Comparison of ENCODE assay signal across 8 cellular contexts in the genomic region with DNA sequence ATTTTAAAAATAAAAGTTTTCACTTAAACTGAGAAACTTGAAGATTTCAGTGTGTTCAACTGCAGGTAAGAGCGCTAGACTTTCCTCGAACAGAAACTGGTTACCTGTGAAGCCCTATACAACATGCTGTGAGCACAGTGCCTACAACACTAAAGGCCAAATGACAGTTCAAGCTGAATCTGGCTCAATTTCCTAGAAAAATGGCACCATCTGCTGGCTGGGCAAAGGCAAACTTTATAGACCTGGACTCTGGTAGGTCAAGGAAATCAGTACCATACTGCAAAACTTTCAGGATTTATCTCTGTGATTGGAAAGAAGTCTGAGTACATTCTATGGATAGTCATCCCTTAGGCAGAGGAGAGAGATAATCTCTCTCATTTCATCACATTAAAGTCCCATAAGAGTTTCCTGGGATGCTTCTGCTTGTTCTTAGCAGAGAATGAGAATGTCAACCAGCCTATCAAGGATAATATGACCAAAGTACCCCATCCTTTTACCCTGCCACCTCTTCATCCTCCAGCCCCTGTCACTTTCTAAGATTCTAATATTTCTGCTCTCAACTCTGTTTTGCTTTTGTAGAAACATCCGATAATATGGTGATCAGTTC. TPM values are rescaled to one million over a fixed set of nuclear protein-coding genes. Genes with fewer than 3 reads are reported as not detected.
DNase-seq lines count a peak whose midpoint lies in the region; ATAC-seq and TF ChIP-seq lines count a peak whose summit lies in the region.

No MANE protein-coding gene starts in this region.

- H3K36me3 ChIP-seq in hepatocyte (replicated peaks; ENCODE audit: insufficient read depth, low read depth) (no peaks in the 10 kb centered on the region), upper lobe of right lung (no peaks in the 10 kb centered on the region)

- TF ChIP-seq CTCF in GM12872 (IDR thresholded peaks at IDR 0.05; ENCODE audit: insufficient read depth, low read depth, low read length) (peak; percentile 45), NB4 (IDR thresholded peaks at IDR 0.05; ENCODE audit: low read depth, low read length) (peak; percentile 49), VCaP (conservative IDR thresholded peaks at IDR 0.05) (peak; percentile 77), hepatocyte (IDR thresholded peaks at IDR 0.05; ENCODE audit: poor library complexity) (peak; percentile 54), upper lobe of right lung (IDR thresholded peaks at IDR 0.05) (peak; percentile 20)

- TF ChIP-seq POLR2A in NB4 (IDR thresholded peaks at IDR 0.05; ENCODE audit: extremely low read depth, insufficient read length), result no peak

- peak; percentile 72 for DNase-seq in A172 (ENCODE audit: low spot score)
- peak; percentile 61 for DNase-seq in NB4 (ENCODE audit: low read depth)
- peak; percentile 42 for DNase-seq in hepatocyte (ENCODE audit: low spot score)
- no peak for DNase-seq in upper lobe of right lung
- no peak for DNase-seq in NCI-H1048 (lab: John Stamatoyannopoulos, UW)

- H3K9me2 ChIP-seq in hepatocyte (replicated peaks; ENCODE audit: insufficient read depth), result no peaks in the 10 kb centered on the region

- H3K4me1 ChIP-seq in hepatocyte (ENCODE audit: insufficient read depth) (no peaks in the 10 kb centered on the region), upper lobe of right lung (no peaks in the 10 kb centered on the region)

- WGBS in hepatocyte (ENCODE audit: low lambda C conversion rate, missing lambda C conversion rate), result 59% methylated on average over 3 of the region's 3 CpGs

- intact Hi-C loops in upper lobe of right lung (cut with DNase I), result no loop called here

- H3K27me3 ChIP-seq in hepatocyte, result peaks cover 10% of the 10 kb centered on the region
- H3K27me3 ChIP-seq in upper lobe of right lung, result peaks cover 7% of the 10 kb centered on the region

- H3K4me3 ChIP-seq in NB4 (ENCODE audit: low read depth, low read length), result no peak overlapping the region
- H3K4me3 ChIP-seq in hepatocyte, result no peak overlapping the region
- no peak overlapping the region for H3K4me3 ChIP-seq in upper lobe of right lung

- H2AFZ ChIP-seq in hepatocyte, result no peak overlapping the region

- H4K20me1 ChIP-seq in hepatocyte (ENCODE audit: insufficient read depth, poor library complexity, severe bottlenecking), result no peaks in the 10 kb centered on the region

- ATAC-seq in upper lobe of right lung, result peak; percentile 41
- no peak for ATAC-seq in HG03159 (IDR thresholded peaks at IDR 0.05; ENCODE audit: unreplicated experiment)

- no peaks in the 10 kb centered on the region for H3K9me3 ChIP-seq in hepatocyte (ENCODE audit: low read depth)
- H3K9me3 ChIP-seq in upper lobe of right lung, result no peaks in the 10 kb centered on the region

- H3K4me2 ChIP-seq in hepatocyte, result no peak overlapping the region

- H3K27ac ChIP-seq in VCaP (peak overlapping the region; percentile 35; the same call in 1 of the 2 replicates), hepatocyte (no peak overlapping the region), upper lobe of right lung (no peak overlapping the region)

- no peaks in the 10 kb centered on the region for H3K79me2 ChIP-seq in hepatocyte

RNA-seq across cellular contexts. Expression of a gene that starts 31.8 kb away (rescaled TPM):
- not detected in 2 replicates for total RNA-seq in A172 (2014; rRNA removed; shearing (Covaris generic))
- total RNA-seq in hepatocyte (not detected in 2 replicates), upper lobe of right lung (not detected)
- not detected in 2 replicates for polyA plus RNA-seq in hepatocyte

Comparison
In these comparisons a context has a peak if more than half of its experiments do, and no peak if none do; other contexts are left out.
1. DNase-seq: peak in A172 (single experiment), NB4 (single experiment) and hepatocyte (single experiment); none in upper lobe of right lung (single experiment) and NCI-H1048 (single experiment).
2. CTCF ChIP-seq: peak in every context shown above with its lines; median percentile 77 in VCaP; 54 in hepatocyte; 49 in NB4; 45 in GM12872; 20 in upper lobe of right lung.